8 cellular contexts compared by ENCODE assay signal in the genomic region with DNA sequence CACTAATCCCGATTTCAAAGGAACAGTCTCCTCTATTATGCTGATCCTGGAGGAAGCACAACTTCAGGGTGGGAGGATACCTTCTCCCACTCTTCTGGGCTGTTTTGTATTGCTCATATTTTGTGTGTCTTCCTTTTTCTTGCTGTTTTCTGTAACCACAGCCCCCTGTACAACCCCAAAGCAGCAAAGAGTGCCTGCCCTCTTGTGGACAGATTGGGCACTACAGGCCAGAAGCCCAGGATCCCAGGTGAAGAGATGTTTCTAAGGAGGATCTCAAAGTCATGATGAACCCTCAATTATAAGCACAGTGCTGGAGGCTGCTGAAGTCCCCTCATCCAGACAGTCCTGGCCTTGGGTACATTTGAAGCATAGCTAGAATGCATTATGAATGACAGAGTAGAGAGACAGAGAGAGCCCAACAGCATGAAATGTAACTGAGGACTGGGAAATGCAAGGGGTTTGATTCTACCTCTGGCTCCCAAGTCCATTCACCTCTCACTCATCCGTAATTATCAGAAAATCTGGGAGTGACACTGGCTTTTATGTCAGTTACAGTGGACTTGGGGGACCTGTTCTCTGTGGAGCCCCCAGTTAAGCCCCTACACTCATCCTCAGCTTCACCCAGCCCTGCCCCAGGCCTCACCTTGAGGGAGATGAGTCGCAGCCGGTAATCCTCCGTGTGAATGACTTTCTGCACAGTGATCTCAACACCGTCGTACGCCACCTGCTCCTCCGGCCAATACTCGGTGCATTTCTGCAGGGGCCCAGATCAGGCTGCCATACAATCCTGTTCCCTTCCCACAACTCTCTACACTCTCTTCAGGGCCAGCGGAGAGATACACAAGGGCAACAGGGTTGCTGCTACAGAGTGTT. TPM values are rescaled to one million over a fixed set of nuclear protein-coding genes. Genes with fewer than 3 reads are reported as not detected.
DNase-seq lines count a peak whose midpoint lies in the region; ATAC-seq, FAIRE-seq and TF ChIP-seq lines count a peak whose summit lies in the region.

No MANE protein-coding gene starts in this region.

- peak; percentile 75 for ATAC-seq in HG02798 (IDR thresholded peaks at IDR 0.05; ENCODE audit: poor library complexity, unreplicated experiment)
- ATAC-seq in activated T-helper 17 cell treated with anti-CD3 and anti-CD28 coated beads, Interleukin-2, amount 50 U/mL, for 72 hours (replicated peaks) = peak; percentile 66

- H3K27ac ChIP-seq in ovary = no peak overlapping the region
- H3K27ac ChIP-seq in uterus = no peak overlapping the region

- no peak overlapping the region for H3K27ac Mint-ChIP-seq in activated T-helper 17 cell treated with anti-CD3 and anti-CD28 coated beads, Interleukin-2, amount 50 U/mL, for 72 hours

- peaks cover 9% of the 10 kb centered on the region for H3K4me1 Mint-ChIP-seq in activated T-helper 17 cell treated with anti-CD3 and anti-CD28 coated beads, Interleukin-2, amount 50 U/mL, for 72 hours

- no peaks in the 10 kb centered on the region for H3K9me3 ChIP-seq in ovary
- no peaks in the 10 kb centered on the region for H3K9me3 ChIP-seq in uterus

- no peak for FAIRE-seq in RCC 7860 (lab: Jason Lieb, UNC)
- FAIRE-seq in frontal cortex (lab: Jason Lieb, UNC) = no peak

- no peaks in the 10 kb centered on the region for H3K9me3 Mint-ChIP-seq in activated T-helper 17 cell treated with anti-CD3 and anti-CD28 coated beads, Interleukin-2, amount 50 U/mL, for 72 hours

- intact Hi-C loops in ovary (cut with DNase I) = no loop called here
- intact Hi-C loops in uterus (cut with DNase I; ENCODE audit: low total_unique reads) = no loop called here

- H3K27me3 ChIP-seq in ovary (no peaks in the 10 kb centered on the region), uterus (no peaks in the 10 kb centered on the region)

- peak; percentile 7 for DNase-seq in DMS153 treated with DMSO at 0.1 percent for 48 hours (lab: John Stamatoyannopoulos, UW; ENCODE audit: unreplicated experiment)
- no peak for DNase-seq in DMS153 (lab: John Stamatoyannopoulos, UW)
- peak; percentile 13 for DNase-seq in RCC 7860 (ENCODE audit: low spot score)
- peak; percentile 68 to 76 for DNase-seq in frontal cortex (ENCODE audit: low spot score in 2 of 2)
- peak; percentile 65 to 84 (median 81) for DNase-seq in ovary
- DNase-seq in uterus = peak; percentile 59 to 72

- no peak for TF ChIP-seq EP300 in ovary (IDR thresholded peaks at IDR 0.05)

- no peak overlapping the region for H3K4me3 ChIP-seq in ovary
- no peak overlapping the region for H3K4me3 ChIP-seq in uterus

- WGBS in ovary, 3 donors = 64 to 74% (median 66%) methylated on average over 11 of the region's 11 CpGs

- TF ChIP-seq POLR2A in ovary (IDR thresholded peaks at IDR 0.05) (no peak), uterus (IDR thresholded peaks at IDR 0.05) (no peak)

- H3K36me3 Mint-ChIP-seq in activated T-helper 17 cell treated with anti-CD3 and anti-CD28 coated beads, Interleukin-2, amount 50 U/mL, for 72 hours (ENCODE audit: low read depth) = no peaks in the 10 kb centered on the region

- no peak overlapping the region for H3K4me3 Mint-ChIP-seq in activated T-helper 17 cell treated with anti-CD3 and anti-CD28 coated beads, Interleukin-2, amount 50 U/mL, for 72 hours

- peak; percentile 80 to 88 (median 87) for TF ChIP-seq CTCF in ovary (IDR thresholded peaks at IDR 0.05)
- peak; percentile 80 to 95 (median 83) for TF ChIP-seq CTCF in uterus (IDR thresholded peaks at IDR 0.05)

- H3K27me3 Mint-ChIP-seq in activated T-helper 17 cell treated with anti-CD3 and anti-CD28 coated beads, Interleukin-2, amount 50 U/mL, for 72 hours = no peaks in the 10 kb centered on the region

- H3K36me3 ChIP-seq in ovary (no peaks in the 10 kb centered on the region), uterus (no peaks in the 10 kb centered on the region)

- peaks cover 6% of the 10 kb centered on the region for H3K4me1 ChIP-seq in ovary (ENCODE audit: insufficient read depth)
- no peaks in the 10 kb centered on the region for H3K4me1 ChIP-seq in uterus

RNA-seq across cellular contexts. Expression of a gene that starts 6.2 kb away (rescaled TPM):
- total RNA-seq in activated T-helper 17 cell treated with anti-CD3 and anti-CD28 coated beads, Interleukin-2, amount 50 U/mL, for 72 hours = 1 to 10 TPM in 1 of 2 donors, not detected in 1; 1.4 TPM
- total RNA-seq in frontal cortex = not detected
- 1 to 10 TPM in 5 of 7 donors, under 1 TPM in 1, not detected in 1; 0.11 to 1.5 (median 1.1) TPM for total RNA-seq in ovary
- under 1 TPM; 0.13 to 0.24 TPM for polyA plus RNA-seq in ovary
- 1 to 10 TPM in 1 of 4 donors, not detected in 3; 1.0 TPM for total RNA-seq in uterus

RNA-seq across cellular contexts. Expression of a gene that starts 33.6 kb away (rescaled TPM):
- total RNA-seq in activated T-helper 17 cell treated with anti-CD3 and anti-CD28 coated beads, Interleukin-2, amount 50 U/mL, for 72 hours = under 1 TPM; 0.24 to 0.40 TPM
- total RNA-seq in frontal cortex = 4.9 TPM
- total RNA-seq in ovary = 10 to 100 TPM in 5 of 7 donors, 1 to 10 TPM in 2; 8.4 to 18.2 (median 14.9) TPM
- polyA plus RNA-seq in ovary = 10 to 100 TPM; 10.2 to 11.5 TPM
- 1 to 10 TPM; 1.3 to 3.9 (median 3.3) TPM for total RNA-seq in uterus

RNA-seq across cellular contexts. Expression of a gene that starts 59.4 kb away (rescaled TPM):
- total RNA-seq in activated T-helper 17 cell treated with anti-CD3 and anti-CD28 coated beads, Interleukin-2, amount 50 U/mL, for 72 hours = not detected
- total RNA-seq in frontal cortex = 36.7 TPM
- total RNA-seq in ovary = 1 to 10 TPM in 3 of 7 donors, under 1 TPM in 4; 0.43 to 9.5 (median 0.68) TPM
- polyA plus RNA-seq in ovary = 1 to 10 TPM; 1.5 to 2.7 TPM
- total RNA-seq in uterus = 1 to 10 TPM in 2 of 4 donors, under 1 TPM in 2; under 0.01 to 3.2 (median 0.79) TPM
